ENCODE assay signal across 8 cellular contexts in the genomic region with DNA sequence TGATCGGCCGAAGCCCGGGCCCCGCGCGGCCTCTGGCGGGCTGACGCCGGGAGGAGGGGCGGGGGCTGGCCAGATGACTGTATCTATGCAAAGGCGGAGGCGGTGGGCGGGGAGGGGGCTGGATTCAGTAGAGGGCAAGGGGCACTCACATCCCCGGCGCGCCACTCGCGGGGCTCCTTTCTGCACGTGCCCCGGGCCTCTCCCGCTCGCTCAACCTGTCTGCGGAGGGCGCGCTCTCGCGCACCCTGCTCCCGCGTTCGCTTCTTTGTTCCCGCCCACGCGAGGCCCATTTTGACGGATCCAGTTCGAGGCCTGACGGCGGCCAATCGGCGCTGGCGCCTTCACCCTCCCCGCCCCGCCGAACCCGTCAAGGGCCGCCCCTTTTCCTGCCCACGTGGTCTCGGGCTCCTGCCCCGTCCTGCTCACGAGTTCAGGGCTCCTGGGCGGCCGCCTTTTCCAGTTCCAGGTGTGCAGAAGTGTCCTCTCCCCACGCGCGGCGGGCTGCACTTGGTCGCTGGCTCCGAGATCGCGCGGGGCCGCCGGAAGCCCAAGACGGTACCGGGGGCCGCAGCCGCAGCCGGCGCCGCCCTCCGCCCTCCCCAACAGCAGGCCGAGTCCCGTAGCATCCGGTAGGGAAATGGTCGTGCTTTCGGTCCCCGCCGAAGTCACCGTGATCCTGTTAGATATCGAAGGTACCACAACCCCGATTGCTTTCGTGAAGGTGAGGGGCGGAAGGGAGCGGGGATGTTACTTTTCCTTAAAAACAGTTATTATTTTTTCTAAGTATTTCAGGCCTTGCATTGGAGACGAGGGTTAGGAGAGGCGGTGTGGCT. TPM values are rescaled to one million over a fixed set of nuclear protein-coding genes. Genes with fewer than 3 reads are reported as not detected.
A peak's percentile ranks its signal among the peaks of the same experiment; 100 is the strongest.
DNase-seq lines count a peak whose midpoint lies in the region; ATAC-seq and TF ChIP-seq lines count a peak whose summit lies in the region.

A gene (plus strand): TSS at position 398 of the 833 bp plus-strand sequence. CDS start 240 bp downstream, at position 638.
A gene (minus strand): TSS at position 270 of the 833 bp plus-strand sequence. CDS start 772 bp downstream, outside the sequence.

- in situ Hi-C loops in GM23248 (cut with MboI): no loop called here

- 1 to 2% methylated on average over 58 to 76 of the region's 85 CpGs for WGBS in GM23248 (ENCODE audit: low coverage in 1 of 2, low lambda C conversion rate in 2 of 2, missing lambda C conversion rate in 2 of 2), 2 experiments

- H4K20me1 ChIP-seq in DND-41 (ENCODE audit: insufficient read depth, low read length) (peaks cover 72% of the 10 kb centered on the region), GM23248 (ENCODE audit: insufficient read depth) (peaks cover 32% of the 10 kb centered on the region)

- peaks cover 96% of the 10 kb centered on the region for H3K79me2 ChIP-seq in DND-41 (ENCODE audit: insufficient read depth, low read length)
- peaks cover 88% of the 10 kb centered on the region for H3K79me2 ChIP-seq in GM23248 (ENCODE audit: insufficient read depth)

- H3K9me3 Mint-ChIP-seq in activated T-helper 1 cell treated with anti-CD3 and anti-CD28 coated beads, Interleukin-12 subunit alpha, Interleukin-12 subunit beta, Interleukin-2, Interleukin-4 antibody, amounts not matched to agents 30 ng/mL and 10 ng/mL and 1 ng/mL, durations not matched to agents 14 hours and 24 hours and 36 hours: no peaks in the 10 kb centered on the region
- H3K9me3 Mint-ChIP-seq in naive thymus-derived CD8-positive, alpha-beta T cell: peaks cover 0 to 2% (median 0%) of the 10 kb centered on the region in 9 donors

- H3K4me3 Mint-ChIP-seq in activated T-helper 1 cell treated with anti-CD3 and anti-CD28 coated beads, Interleukin-12 subunit alpha, Interleukin-12 subunit beta, Interleukin-2, Interleukin-4 antibody, amounts not matched to agents 30 ng/mL and 10 ng/mL and 1 ng/mL, durations not matched to agents 14 hours and 24 hours and 36 hours: peak within 1 kb of the TSS; percentile 99
- peak within 1 kb of the TSS; percentile 98 to 100 (median 100) for H3K4me3 Mint-ChIP-seq in naive thymus-derived CD8-positive, alpha-beta T cell

- no peak for TF ChIP-seq CTCF in DND-41 (IDR thresholded peaks at IDR 0.05; ENCODE audit: borderline replicate concordance, extremely low read depth, low read length, poor library complexity, severe bottlenecking)

- POLR2A ChIA-PET in naive thymus-derived CD8-positive, alpha-beta T cell (lab: Charles Lee): interaction anchor here (0.7 to 4.9 kb wide), 31 partner anchors 10 to 1055 kb away, joined by 3 to 193 read pairs (median 5); a partner anchor contains a TSS

- H3K27ac ChIP-seq in DND-41 (ENCODE audit: low read length) (peak within 1 kb of the TSS; percentile 99), GM23248 (peak within 1 kb of the TSS; percentile 97)

- H3K4me1 Mint-ChIP-seq in activated T-helper 1 cell treated with anti-CD3 and anti-CD28 coated beads, Interleukin-12 subunit alpha, Interleukin-12 subunit beta, Interleukin-2, Interleukin-4 antibody, amounts not matched to agents 30 ng/mL and 10 ng/mL and 1 ng/mL, durations not matched to agents 14 hours and 24 hours and 36 hours (ENCODE audit: low read depth): peaks cover 61% of the 10 kb centered on the region
- peaks cover 24 to 77% (median 63%) of the 10 kb centered on the region in 4 donors for H3K4me1 Mint-ChIP-seq in naive thymus-derived CD8-positive, alpha-beta T cell

- H3K9me3 ChIP-seq in DND-41 (ENCODE audit: insufficient read depth, low read length, severe bottlenecking) (no peaks in the 10 kb centered on the region), GM23248 (ENCODE audit: low read depth) (no peaks in the 10 kb centered on the region)

- peak within 1 kb of the TSS; percentile 81 for H2AFZ ChIP-seq in DND-41 (ENCODE audit: low read depth, low read length)
- peak within 1 kb of the TSS; percentile 87 for H2AFZ ChIP-seq in GM23248

- peaks cover 53% of the 10 kb centered on the region for H3K36me3 Mint-ChIP-seq in activated T-helper 1 cell treated with anti-CD3 and anti-CD28 coated beads, Interleukin-12 subunit alpha, Interleukin-12 subunit beta, Interleukin-2, Interleukin-4 antibody, amounts not matched to agents 30 ng/mL and 10 ng/mL and 1 ng/mL, durations not matched to agents 14 hours and 24 hours and 36 hours (ENCODE audit: low read depth)
- peaks cover 13 to 52% (median 24%) of the 10 kb centered on the region in 3 donors for H3K36me3 Mint-ChIP-seq in naive thymus-derived CD8-positive, alpha-beta T cell

- H3K9me2 ChIP-seq in GM23248 (ENCODE audit: insufficient read depth): no peaks in the 10 kb centered on the region

- H3K27me3 ChIP-seq in DND-41 (ENCODE audit: insufficient read depth, low read length, poor library complexity): no peaks in the 10 kb centered on the region
- no peaks in the 10 kb centered on the region for H3K27me3 ChIP-seq in GM23248 (replicated peaks; ENCODE audit: insufficient read depth)

- ATAC-seq in DND-41 (ENCODE audit: insufficient read depth, low read depth): peak; percentile 76
- peak; percentile 71 to 73 for ATAC-seq in naive thymus-derived CD8-positive, alpha-beta T cell

- peak within 1 kb of the TSS; percentile 100 for H3K9ac ChIP-seq in DND-41 (ENCODE audit: low read depth, low read length)
- H3K9ac ChIP-seq in GM23248: peak within 1 kb of the TSS; percentile 99

- peak within 1 kb of the TSS; percentile 99 for H3K27ac Mint-ChIP-seq in activated T-helper 1 cell treated with anti-CD3 and anti-CD28 coated beads, Interleukin-12 subunit alpha, Interleukin-12 subunit beta, Interleukin-2, Interleukin-4 antibody, amounts not matched to agents 30 ng/mL and 10 ng/mL and 1 ng/mL, durations not matched to agents 14 hours and 24 hours and 36 hours
- H3K27ac Mint-ChIP-seq in naive thymus-derived CD8-positive, alpha-beta T cell: peak within 1 kb of the TSS; percentile 97 to 100 (median 99)

- peaks cover 33% of the 10 kb centered on the region for H3F3A ChIP-seq in GM23248 (ENCODE audit: insufficient read depth)

- intact Hi-C loops in activated T-helper 1 cell treated with anti-CD3 and anti-CD28 coated beads, Interleukin-12 subunit alpha, Interleukin-12 subunit beta, Interleukin-2, Interleukin-4 antibody, amounts not matched to agents 30 ng/mL and 10 ng/mL and 1 ng/mL, durations not matched to agents 14 hours and 24 hours and 36 hours (cut with micrococcal nuclease): loop anchor here (1.0 to 10.0 kb wide), 11 partner anchors 32 to 1025 kb away; a partner anchor contains a TSS

- DNase-seq in DND-41 (peak; percentile 98), GM23248 (peak; percentile 100), Kasumi-1 (lab: John Stamatoyannopoulos, UW) (peak; percentile 93 to 95), RPMI7951 (ENCODE audit: low read depth) (peak; percentile 91), fibroblast of gingiva (ENCODE audit: low read depth) (peak; percentile 91)
- DNase-seq in activated T-helper 1 cell treated with anti-CD3 and anti-CD28 coated beads, Interleukin-12 subunit alpha, Interleukin-12 subunit beta, Interleukin-2, Interleukin-4 antibody, amounts not matched to agents 30 ng/mL and 10 ng/mL and 1 ng/mL, durations not matched to agents 14 hours and 24 hours and 36 hours (ENCODE audit: low spot score): peak; percentile 94
- peak; percentile 93 to 97 (median 95) for DNase-seq in naive thymus-derived CD8-positive, alpha-beta T cell
- peak; percentile 93 to 96 (median 94) for DNase-seq in stimulated activated naive CD4-positive, alpha-beta T cell (lab: John Stamatoyannopoulos, UW)

- peaks cover 65% of the 10 kb centered on the region for H3K36me3 ChIP-seq in DND-41 (ENCODE audit: insufficient read depth, low read length)
- peaks cover 28% of the 10 kb centered on the region for H3K36me3 ChIP-seq in GM23248 (ENCODE audit: low read depth)

- H3K4me3 ChIP-seq in DND-41 (ENCODE audit: low read depth in 1 of 2, low read length in 2 of 2) (peak within 1 kb of the TSS; percentile 93 to 98), GM23248 (peak within 1 kb of the TSS; percentile 95)

- H3K4me1 ChIP-seq in DND-41 (ENCODE audit: insufficient read depth, low read length) (peaks cover 60% of the 10 kb centered on the region), GM23248 (ENCODE audit: insufficient read depth) (peaks cover 17% of the 10 kb centered on the region)

- H3K27me3 Mint-ChIP-seq in activated T-helper 1 cell treated with anti-CD3 and anti-CD28 coated beads, Interleukin-12 subunit alpha, Interleukin-12 subunit beta, Interleukin-2, Interleukin-4 antibody, amounts not matched to agents 30 ng/mL and 10 ng/mL and 1 ng/mL, durations not matched to agents 14 hours and 24 hours and 36 hours (ENCODE audit: insufficient read depth): no peaks in the 10 kb centered on the region
- peaks cover 0 to 4% (median 0%) of the 10 kb centered on the region in 5 donors for H3K27me3 Mint-ChIP-seq in naive thymus-derived CD8-positive, alpha-beta T cell

- peak within 1 kb of the TSS; percentile 87 for H3K4me2 ChIP-seq in DND-41 (ENCODE audit: insufficient read depth, low read length)
- peak within 1 kb of the TSS; percentile 81 for H3K4me2 ChIP-seq in GM23248 (ENCODE audit: unreplicated experiment)

RNA-seq across cellular contexts. Expression of the first gene that starts in this region (rescaled TPM):
- total RNA-seq in GM23248 (2014; rRNA removed; shearing (Covaris generic)): 34.0 and 41.4 TPM in 2 replicates
- polyA plus RNA-seq in GM23248 (2016; fragmentation: Nextera tagmentation; extraction: Ambion mirVana): 35.6 and 36.9 TPM in 2 replicates
- total RNA-seq in RPMI7951 (2014; rRNA removed; shearing (Covaris generic)): 41.4 and 47.8 TPM in 2 replicates
- 60.8 and 61.5 TPM in 2 replicates for total RNA-seq in activated T-helper 1 cell treated with anti-CD3 and anti-CD28 coated beads, Interleukin-12 subunit alpha, Interleukin-12 subunit beta, Interleukin-2, Interleukin-4 antibody, amounts not matched to agents 30 ng/mL and 10 ng/mL and 1 ng/mL, durations not matched to agents 14 hours and 24 hours and 36 hours
- total RNA-seq in naive thymus-derived CD8-positive, alpha-beta T cell: 10 to 100 TPM; 30.6 to 31.7 TPM
- polyA plus RNA-seq in naive thymus-derived CD8-positive, alpha-beta T cell: 10 to 100 TPM; 32.6 to 45.4 (median 42.3) TPM

RNA-seq across cellular contexts. Expression of the second gene that starts in this region (rescaled TPM):
- 150 and 163 TPM in 2 replicates for total RNA-seq in GM23248 (2014; rRNA removed; shearing (Covaris generic))
- polyA plus RNA-seq in GM23248 (2016; fragmentation: Nextera tagmentation; extraction: Ambion mirVana): 130 and 132 TPM in 2 replicates
- total RNA-seq in RPMI7951 (2014; rRNA removed; shearing (Covaris generic)): 224 and 227 TPM in 2 replicates
- total RNA-seq in activated T-helper 1 cell treated with anti-CD3 and anti-CD28 coated beads, Interleukin-12 subunit alpha, Interleukin-12 subunit beta, Interleukin-2, Interleukin-4 antibody, amounts not matched to agents 30 ng/mL and 10 ng/mL and 1 ng/mL, durations not matched to agents 14 hours and 24 hours and 36 hours: 498 and 514 TPM in 2 replicates
- total RNA-seq in naive thymus-derived CD8-positive, alpha-beta T cell: 100 to 1,000 TPM; 476 to 486 TPM
- 100 to 1,000 TPM; 240 to 302 (median 246) TPM for polyA plus RNA-seq in naive thymus-derived CD8-positive, alpha-beta T cell

Comparison
In these comparisons a context has a peak if more than half of its experiments do, and no peak if none do; other contexts are left out.
1. Peak in every context shown above with its lines: DNase-seq, ATAC-seq, H3K4me3 ChIP-seq and H3K27ac ChIP-seq.